In genomic region chr20:1327827-1328679, GRCh38 we compare ENCODE assay signal across 7 cellular contexts. TPM values are rescaled to one million over a fixed set of nuclear protein-coding genes. Genes with fewer than 3 reads are reported as not detected.
DNase-seq lines count a peak whose midpoint lies in the region; ATAC-seq and TF ChIP-seq lines count a peak whose summit lies in the region.

No MANE protein-coding gene starts in this region.

- peaks cover 7% of the 10 kb centered on the region; the same call in 1 of the 2 replicates for H3K4me1 Mint-ChIP-seq in WTC11
- H3K4me1 Mint-ChIP-seq in glutamatergic neuron (ENCODE audit: low read depth, unreplicated experiment): peaks cover 24% of the 10 kb centered on the region

- H3K4me3 Mint-ChIP-seq in WTC11 (no peak overlapping the region), glutamatergic neuron (ENCODE audit: unreplicated experiment) (peak overlapping the region; percentile 21)

- H3K27ac Mint-ChIP-seq in WTC11 (peak overlapping the region; percentile 1), glutamatergic neuron (ENCODE audit: unreplicated experiment) (peak overlapping the region; percentile 39)

- H2AFZ ChIP-seq in GM23248: no peak overlapping the region

- POLR2A ChIA-PET in WTC11 (lab: Charles Lee): interaction anchor here (0.8 kb wide), 1 partner anchor 16 kb away, joined by 3 read pairs; no protein-coding TSS in a partner anchor

- peak overlapping the region; percentile 95 for H3K4me3 ChIP-seq in GM23248
- H3K4me3 ChIP-seq in skeletal muscle tissue (ENCODE audit: low read length in 3 of 3): no peak overlapping the region

- H3F3A ChIP-seq in GM23248 (ENCODE audit: insufficient read depth): peaks cover 55% of the 10 kb centered on the region

- H3K27me3 ChIP-seq in GM23248 (replicated peaks; ENCODE audit: insufficient read depth): no peaks in the 10 kb centered on the region
- H3K27me3 ChIP-seq in skeletal muscle tissue (ENCODE audit: control insufficient read depth in 3 of 3, insufficient read depth in 3 of 3, low read length in 3 of 3): no peaks in the 10 kb centered on the region

- no peaks in the 10 kb centered on the region; the same call in 1 of the 2 replicates for H3K27me3 Mint-ChIP-seq in WTC11 (ENCODE audit: low read depth)
- peaks cover 6% of the 10 kb centered on the region for H3K27me3 Mint-ChIP-seq in glutamatergic neuron (ENCODE audit: unreplicated experiment)

- H3K9ac ChIP-seq in GM23248 (peak overlapping the region; percentile 100), skeletal muscle tissue (ENCODE audit: low read depth in 1 of 3, low read length in 3 of 3) (peak overlapping the region in 2 of 3 donors; percentile 28 to 45)

- H3K79me2 ChIP-seq in GM23248 (ENCODE audit: insufficient read depth): peaks cover 63% of the 10 kb centered on the region

- H3K9me2 ChIP-seq in GM23248 (ENCODE audit: insufficient read depth): no peaks in the 10 kb centered on the region

- H3K9me3 ChIP-seq in GM23248 (ENCODE audit: low read depth): no peaks in the 10 kb centered on the region
- no peaks in the 10 kb centered on the region for H3K9me3 ChIP-seq in skeletal muscle tissue (ENCODE audit: control insufficient read depth in 3 of 3, low read length in 3 of 3)

- H3K4me1 ChIP-seq in GM23248 (ENCODE audit: insufficient read depth) (peaks cover 55% of the 10 kb centered on the region), skeletal muscle tissue (ENCODE audit: control insufficient read depth in 3 of 3, insufficient read depth in 3 of 3, low read length in 3 of 3) (peaks cover 59 to 73% (median 73%) of the 10 kb centered on the region in 3 donors)

- H3K4me2 ChIP-seq in GM23248 (ENCODE audit: unreplicated experiment): peak overlapping the region; percentile 92

- no peaks in the 10 kb centered on the region for H3K9me3 Mint-ChIP-seq in WTC11
- peaks cover 5% of the 10 kb centered on the region for H3K9me3 Mint-ChIP-seq in glutamatergic neuron (ENCODE audit: unreplicated experiment)

- DNase-seq in GM23248: no peak
- no peak for DNase-seq in WTC11 (ENCODE audit: low spot score)
- no peak for DNase-seq in glutamatergic neuron
- no peak for DNase-seq in GM13976 (ENCODE audit: low spot score)
- DNase-seq in NCI-H69 (lab: John Stamatoyannopoulos, UW): no peak

- no peaks in the 10 kb centered on the region for H4K20me1 ChIP-seq in GM23248 (ENCODE audit: insufficient read depth)

- peak overlapping the region; percentile 100 for H3K27ac ChIP-seq in GM23248
- H3K27ac ChIP-seq in skeletal muscle tissue (ENCODE audit: low read depth, low read length): peak overlapping the region; percentile 75

- CTCF ChIA-PET in WTC11 (lab: Charles Lee): interaction anchor here (1.0 to 1.8 kb wide), 4 partner anchors 15 to 176 kb away, joined by 3 to 7 read pairs (median 4); no protein-coding TSS in a partner anchor

- ATAC-seq in WTC11: no peak
- no peak for ATAC-seq in GM21825 (IDR thresholded peaks at IDR 0.05; ENCODE audit: unreplicated experiment)

- H3K36me3 Mint-ChIP-seq in WTC11 (peaks cover 10% of the 10 kb centered on the region), glutamatergic neuron (ENCODE audit: unreplicated experiment) (no peaks in the 10 kb centered on the region)

- TF ChIP-seq CTCF in WTC11 (IDR thresholded peaks at IDR 0.05): no peak
- no peak for TF ChIP-seq CTCF in glutamatergic neuron (IDR thresholded peaks at IDR 0.05; ENCODE audit: partially characterized antibody, unreplicated experiment)
- no peak for TF ChIP-seq CTCF in GM13976 (IDR thresholded peaks at IDR 0.05; ENCODE audit: borderline replicate concordance, control extremely low read depth, extremely low read depth, insufficient read depth, missing control alignments)

- WGBS in GM23248 (ENCODE audit: low coverage in 1 of 2, low lambda C conversion rate in 2 of 2, missing lambda C conversion rate in 2 of 2), 2 experiments: 92 to 94% methylated on average over 7 of the region's 7 CpGs

- in situ Hi-C loops in GM23248 (cut with MboI): no loop called here
- in situ Hi-C loops in GM13976 (cut with MboI; ENCODE audit: low sequenced_read_pairs, unreplicated experiment): no loop called here

- H3K36me3 ChIP-seq in GM23248 (ENCODE audit: low read depth): peaks cover 3% of the 10 kb centered on the region; the same call in 1 of the 2 replicates
- H3K36me3 ChIP-seq in skeletal muscle tissue (ENCODE audit: control insufficient read depth in 3 of 3, insufficient read depth in 3 of 3, low read length in 3 of 3): no peaks in the 10 kb centered on the region

TF ChIP-seq in WTC11, 78 proteins besides CTCF, POLR2A, EP300 and RAD21:
- TF ChIP-seq AR (CRISPR knock-in tag; IDR thresholded peaks at IDR 0.05): no peak
- 0 out of 2 replicates have a peak, but pooled peaks have one; percentile 11 for TF ChIP-seq NFE2L1 (CRISPR knock-in tag; IDR thresholded peaks at IDR 0.05)
- no peak for TF ChIP-seq ZMAT4 (CRISPR knock-in tag; IDR thresholded peaks at IDR 0.05)

RNA-seq across cellular contexts. Expression of gene SDCBP2, which starts 0.9 kb away (rescaled TPM):
- total RNA-seq in GM23248 (2014; rRNA removed; shearing (Covaris generic)): 4.9 and 5.5 TPM in 2 replicates
- polyA plus RNA-seq in GM23248 (2016; fragmentation: Nextera tagmentation; extraction: Ambion mirVana): 4.1 and 4.2 TPM in 2 replicates
- total RNA-seq in WTC11 (2021): 2.5 to 3.3 TPM (median 2.6 TPM) in 3 replicates
- total RNA-seq in glutamatergic neuron (ENCODE audit: unreplicated experiment): 4.0 TPM
- total RNA-seq in skeletal muscle tissue: 1.6 TPM
